Comparison of ENCODE assay signal across 19 cellular contexts in genomic region chr13:98873377-98874028, GRCh38.
DNase-seq lines count a peak whose midpoint lies in the region; ATAC-seq, FAIRE-seq and TF ChIP-seq lines count a peak whose summit lies in the region.
"Had no signal": no experiment of that assay in that cellular context is flagged by ENCODE, and none has a peak within 500 bp of the region (broad histone marks: within the 10 kb centered on the region; RNA-seq: fewer than 3 reads in every experiment).

No MANE protein-coding gene starts in this region.

- H3K4me3 ChIP-seq in H1 (ENCODE audit: extremely low read depth in 1 of 4, insufficient read depth in 2 of 4, low read depth in 3 of 4, low read length in 4 of 4): no peak overlapping the region
- no peak overlapping the region for H3K4me3 ChIP-seq in lower lobe of right lung
- H3K4me3 ChIP-seq: A549; BLaER1 treated with 17β-estradiol and CSF1 and Interleukin-3, amounts not matched to agents 10 nM and 100 nM; K562 had no signal

- TF ChIP-seq POLR2A in H1 (IDR thresholded peaks at IDR 0.05; ENCODE audit: control extremely low read depth in 1 of 2, low read depth in 2 of 2, low read length in 2 of 2): no peak

- H2BK20ac ChIP-seq in H1 (ENCODE audit: low read length): no peak overlapping the region

- peaks cover 82% of the 10 kb centered on the region for H3K36me3 Mint-ChIP-seq in activated CD4-positive, alpha-beta T cell treated with anti-CD3 and anti-CD28 coated beads, Interleukin-2, amount 10 ng/mL, durations not matched to agents 7 days and 5 days (ENCODE audit: low read depth)
- H3K36me3 Mint-ChIP-seq in Calu3 (ENCODE audit: insufficient read depth, unreplicated experiment): peaks cover 15% of the 10 kb centered on the region

- TF ChIP-seq CTCF in Calu3 (IDR thresholded peaks at IDR 0.05; ENCODE audit: unreplicated experiment): no peak
- no peak for TF ChIP-seq CTCF in H1 (IDR thresholded peaks at IDR 0.05; ENCODE audit: control extremely low read depth in 1 of 3, insufficient read depth in 1 of 3, low read depth in 1 of 3, low read length in 3 of 3)
- TF ChIP-seq CTCF in lower lobe of right lung (IDR thresholded peaks at IDR 0.05): no peak

- no peak overlapping the region for H3K27ac ChIP-seq in H1 (ENCODE audit: low read depth, low read length)
- no peak overlapping the region for H3K27ac ChIP-seq in lower lobe of right lung
- H3K27ac ChIP-seq: A549; BLaER1 treated with 17β-estradiol and CSF1 and Interleukin-3, amounts not matched to agents 10 nM and 100 nM had no signal

- no peak overlapping the region for H3K14ac ChIP-seq in H1 (ENCODE audit: insufficient read length)

- no peak overlapping the region for H2BK15ac ChIP-seq in H1 (ENCODE audit: low read length)

- ATAC-seq in lower lobe of right lung: no peak
- ATAC-seq in HG02885 (IDR thresholded peaks at IDR 0.05; ENCODE audit: poor library complexity, unreplicated experiment): no peak
- ATAC-seq: A549, K562 had no signal

- H3K4ac ChIP-seq in H1 (replicated peaks; ENCODE audit: insufficient read length, low read depth, low read length): no peak overlapping the region

- H3K9me3 ChIP-seq in H1 (ENCODE audit: insufficient read depth in 2 of 2, low read depth in 1 of 2, low read length in 1 of 2): peaks cover 11 to 14% of the 10 kb centered on the region in 2 experiments
- peaks cover 5% of the 10 kb centered on the region for H3K9me3 ChIP-seq in lower lobe of right lung

- H3K4me1 Mint-ChIP-seq in activated CD4-positive, alpha-beta T cell treated with anti-CD3 and anti-CD28 coated beads, Interleukin-2, amount 10 ng/mL, durations not matched to agents 7 days and 5 days: peaks cover 51% of the 10 kb centered on the region
- no peaks in the 10 kb centered on the region for H3K4me1 Mint-ChIP-seq in Calu3 (ENCODE audit: low read depth, unreplicated experiment)

- H4K5ac ChIP-seq in H1 (ENCODE audit: insufficient read length, low read depth, low read length): no peak overlapping the region

- 96% methylated on average over 3 of the region's 3 CpGs; no CpG with 5 or more reads in 1 of the 2 experiments for WGBS in H1 (ENCODE audit: extremely low coverage in 1 of 2, insufficient coverage in 1 of 2, insufficient read length in 1 of 2, insufficient replicate concordance in 2 of 2, low coverage in 1 of 2, low lambda C conversion rate in 2 of 2, missing lambda C conversion rate in 1 of 2), 2 experiments

- H2BK5ac ChIP-seq in H1 (ENCODE audit: low read depth, low read length): no peak overlapping the region

- H3K27me3 Mint-ChIP-seq in activated CD4-positive, alpha-beta T cell treated with anti-CD3 and anti-CD28 coated beads, Interleukin-2, amount 10 ng/mL, durations not matched to agents 7 days and 5 days: no peaks in the 10 kb centered on the region
- no peaks in the 10 kb centered on the region for H3K27me3 Mint-ChIP-seq in Calu3 (ENCODE audit: unreplicated experiment)
- H3K27me3 Mint-ChIP-seq: CD8-positive, alpha-beta memory T cell had no signal

- no peak overlapping the region for H4K8ac ChIP-seq in H1 (ENCODE audit: extremely low read depth, insufficient read depth, low read length)

- no peaks in the 10 kb centered on the region for H3K79me2 ChIP-seq in H1 (ENCODE audit: control insufficient read depth in 1 of 2, insufficient read depth in 2 of 2, low read length in 2 of 2)

- BruUV-seq in Calu3 (replicated peaks; lab: Mats Ljungman, UMichigan): no TSS peak

- peak overlapping the region; percentile 17 for H3K27ac Mint-ChIP-seq in activated CD4-positive, alpha-beta T cell treated with anti-CD3 and anti-CD28 coated beads, Interleukin-2, amount 10 ng/mL, durations not matched to agents 7 days and 5 days
- peak overlapping the region; percentile 73 for H3K27ac Mint-ChIP-seq in Calu3 (ENCODE audit: unreplicated experiment)

- no peak for TF ChIP-seq EP300 in H1 (IDR thresholded peaks at IDR 0.05; ENCODE audit: borderline replicate concordance in 1 of 2, low read depth in 2 of 2, low read length in 2 of 2)

- no peak for FAIRE-seq in H1 (lab: Jason Lieb, UNC)
- FAIRE-seq: A549, K562 had no signal

- peaks cover 0 to 8% (median 3%) of the 10 kb centered on the region in 4 experiments; a peak in 3 of 8 replicates for H3K36me3 ChIP-seq in H1 (ENCODE audit: control insufficient read depth in 2 of 4, insufficient read depth in 4 of 4, low read length in 3 of 4)
- peaks cover 79% of the 10 kb centered on the region for H3K36me3 ChIP-seq in lower lobe of right lung

- H2BK120ac ChIP-seq in H1 (replicated peaks; ENCODE audit: low read depth, low read length): no peak overlapping the region

- peaks cover 17% of the 10 kb centered on the region for H3K9me3 Mint-ChIP-seq in activated CD4-positive, alpha-beta T cell treated with anti-CD3 and anti-CD28 coated beads, Interleukin-2, amount 10 ng/mL, durations not matched to agents 7 days and 5 days
- H3K9me3 Mint-ChIP-seq in Calu3 (ENCODE audit: low read depth, unreplicated experiment): no peaks in the 10 kb centered on the region

- H2BK12ac ChIP-seq in H1 (ENCODE audit: low read depth, low read length): peak overlapping the region; percentile 32; the same call in 1 of the 2 replicates

- H3K18ac ChIP-seq in H1 (ENCODE audit: extremely low read depth, low read length): no peak overlapping the region

- H2AFZ ChIP-seq in H1 (ENCODE audit: low read length): no peak overlapping the region

- H3K4me1 ChIP-seq in H1 (replicated peaks in 1 of 4; ENCODE audit: control insufficient read depth in 3 of 4, insufficient read depth in 4 of 4, low read length in 3 of 4): peaks cover 2 to 14% (median 13%) of the 10 kb centered on the region in 4 experiments; a peak in 5 of 7 replicates
- peaks cover 5% of the 10 kb centered on the region for H3K4me1 ChIP-seq in lower lobe of right lung
- H3K4me1 ChIP-seq: A549 had no signal

- H3K4me3 Mint-ChIP-seq in activated CD4-positive, alpha-beta T cell treated with anti-CD3 and anti-CD28 coated beads, Interleukin-2, amount 10 ng/mL, durations not matched to agents 7 days and 5 days: no peak overlapping the region
- H3K4me3 Mint-ChIP-seq in Calu3 (ENCODE audit: low read depth, unreplicated experiment): no peak overlapping the region
- H3K4me3 Mint-ChIP-seq: CD8-positive, alpha-beta memory T cell had no signal

- no peaks in the 10 kb centered on the region for H3K79me1 ChIP-seq in H1 (ENCODE audit: low read depth, low read length)

- no peaks in the 10 kb centered on the region for H3K23me2 ChIP-seq in H1 (ENCODE audit: low read depth, low read length)

- no peaks in the 10 kb centered on the region for H3K27me3 ChIP-seq in H1 (replicated peaks in 1 of 4; ENCODE audit: control insufficient read depth in 3 of 4, extremely low read depth in 1 of 4, insufficient read depth in 3 of 4, low read length in 3 of 4)
- no peaks in the 10 kb centered on the region for H3K27me3 ChIP-seq in lower lobe of right lung (ENCODE audit: low read depth)
- H3K27me3 ChIP-seq: BLaER1 treated with 17β-estradiol and CSF1 and Interleukin-3, amounts not matched to agents 10 nM and 100 nM had no signal

- no peak overlapping the region for H3K9ac ChIP-seq in H1 (replicated peaks in 1 of 4; ENCODE audit: extremely low read depth in 1 of 4, low read depth in 3 of 4, low read length in 3 of 4)
- H3K9ac ChIP-seq: BLaER1 treated with 17β-estradiol and CSF1 and Interleukin-3, amounts not matched to agents 10 nM and 100 nM had no signal

- TF ChIP-seq RAD21 in H1 (IDR thresholded peaks at IDR 0.05 in 1 of 2, conservative IDR thresholded peaks at IDR 0.05 in 1 of 2; ENCODE audit: low read depth in 2 of 2, low read length in 2 of 2): no peak

- H2AK5ac ChIP-seq in H1 (ENCODE audit: low read depth, low read length): 0 out of 2 replicates have a peak overlapping the region, but pooled peaks have one; percentile 30

- H3K56ac ChIP-seq in H1 (replicated peaks; ENCODE audit: insufficient read length, low read depth, low read length): no peak overlapping the region

- intact Hi-C loops in Calu3 (cut with micrococcal nuclease; ENCODE audit: unreplicated experiment) (no loop called here), lower lobe of right lung (cut with DNase I) (no loop called here)

- no peak overlapping the region for H3K4me2 ChIP-seq in H1 (ENCODE audit: insufficient read depth in 1 of 2, low read depth in 2 of 2, low read length in 2 of 2)
- H3K4me2 ChIP-seq: A549; BLaER1 treated with 17β-estradiol and CSF1 and Interleukin-3, amounts not matched to agents 10 nM and 100 nM had no signal

- POLR2A ChIA-PET in activated CD4-positive, alpha-beta T cell treated with anti-CD3 and anti-CD28 coated beads, Interleukin-2, amount 10 ng/mL, durations not matched to agents 7 days and 5 days (lab: Charles Lee): no interaction called here
- POLR2A ChIA-PET in H1 (lab: Charles Lee; ENCODE audit: partially characterized antibody): interaction anchor here (1.5 kb wide), 1 partner anchor 23 kb away, joined by 6 read pairs; no protein-coding TSS in a partner anchor

- DNase-seq in activated CD4-positive, alpha-beta T cell treated with anti-CD3 and anti-CD28 coated beads, Interleukin-2, amount 10 ng/mL, durations not matched to agents 7 days and 5 days: no peak
- DNase-seq in activated CD4-positive, alpha-beta T cell treated with anti-CD3 and anti-CD28 coated beads for 1 hour: no peak
- DNase-seq in Calu3 (no peak), HT1080 (ENCODE audit: low read depth) (peak; percentile 13), H1 (ENCODE audit: low read depth in 1 of 2, low spot score in 2 of 2) (no peak), lower lobe of right lung (no peak)
- DNase-seq in effector CD8-positive, alpha-beta T cell (lab: John Stamatoyannopoulos, UW): no peak
- DNase-seq: CD8-positive, alpha-beta memory T cell; DMS79 treated with DMSO at 0.1 percent for 48 hours; NCI-H1417 treated with DMSO at 0.1 percent for 48 hours; NCI-H1930; NCI-H2171; NCI-H446 treated with DMSO at 0.1 percent for 48 hours; NK-92 treated with Interleukin-12 subunit alpha and Interleukin-12 subunit beta, amount 100 ng/mL, for 24 hours; OCI-M1 had no signal

- CTCF ChIA-PET in activated CD4-positive, alpha-beta T cell treated with anti-CD3 and anti-CD28 coated beads, Interleukin-2, amount 10 ng/mL, durations not matched to agents 7 days and 5 days (lab: Charles Lee): interaction anchor here (1.6 kb wide), 1 partner anchor 155 kb away, joined by 4 read pairs; no protein-coding TSS in a partner anchor
- CTCF ChIA-PET in Calu3 (lab: Charles Lee): no interaction called here
- CTCF ChIA-PET in H1 (lab: Charles Lee; ENCODE audit: partially characterized antibody): interaction anchor here (1.3 to 10.1 kb wide), 3 partner anchors 7 to 128 kb away, joined by 4 to 71 read pairs (median 4); no protein-coding TSS in a partner anchor

- H4K20me1 ChIP-seq in H1 (replicated peaks in 1 of 2; ENCODE audit: control insufficient read depth in 1 of 2, insufficient read depth in 2 of 2, low read length in 2 of 2): no peaks in the 10 kb centered on the region
- H4K20me1 ChIP-seq: BLaER1 treated with 17β-estradiol and CSF1 and Interleukin-3, amounts not matched to agents 10 nM and 100 nM had no signal

- H3K23ac ChIP-seq in H1 (ENCODE audit: insufficient read length): no peak overlapping the region

- H4K91ac ChIP-seq in H1 (replicated peaks; ENCODE audit: insufficient read length, low read length): no peak overlapping the region

TF ChIP-seq in H1, 55 proteins besides CTCF, POLR2A, EP300 and RAD21 (continues in another document):
- TF ChIP-seq SAP30 (IDR thresholded peaks at IDR 0.05; ENCODE audit: insufficient read depth, insufficient replicate concordance, low read length) (no peak), TAF1 (IDR thresholded peaks at IDR 0.05; ENCODE audit: low read depth, low read length) (no peak), CBX8 (IDR thresholded peaks at IDR 0.05; ENCODE audit: borderline replicate concordance, low read depth, low read length) (no peak)
